8 cellular contexts compared by ENCODE assay signal in the genomic region with DNA sequence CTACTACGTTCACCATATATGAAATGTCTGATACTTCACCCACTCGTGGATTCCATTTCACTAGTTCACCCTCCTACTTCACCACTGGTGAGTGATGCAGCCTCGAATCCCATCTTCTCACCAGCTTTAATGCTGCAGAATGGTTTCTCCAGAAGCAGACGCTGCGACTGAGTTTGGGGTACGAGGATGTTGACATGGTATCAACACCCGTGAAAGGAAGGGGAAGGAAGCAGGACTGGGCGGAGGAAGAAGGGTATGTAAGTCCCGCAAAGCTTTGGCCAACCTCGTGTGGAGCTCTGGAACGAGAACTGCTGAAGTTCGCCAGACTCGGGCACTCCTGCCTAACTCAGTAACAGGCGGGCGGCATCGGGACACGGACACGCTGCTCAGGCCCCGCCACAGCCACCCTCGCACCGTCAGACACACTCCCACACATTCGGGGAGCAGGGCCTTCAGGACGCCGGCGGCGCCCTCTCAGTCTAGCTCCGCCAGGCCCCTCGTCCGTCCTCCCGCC. TPM values are rescaled to one million over a fixed set of nuclear protein-coding genes. Genes with fewer than 3 reads are reported as not detected.
A peak's percentile ranks its signal among the peaks of the same experiment; 100 is the strongest.
DNase-seq lines count a peak whose midpoint lies in the region; ATAC-seq and TF ChIP-seq lines count a peak whose summit lies in the region.

No MANE protein-coding gene starts in this region.

- 1% methylated on average over 29 to 30 of the region's 30 CpGs for WGBS in lung, 2 donors

- H3K4me3 Mint-ChIP-seq in T-cell: peak overlapping the region; percentile 81 to 90 (median 85)
- H3K4me3 Mint-ChIP-seq in dendritic cell treated with granulocyte-macrophage colony-stimulating factor and Interleukin-4, amounts not matched to agents 40 ng/mL and 50 ng/mL, for 4 days: peak overlapping the region; percentile 90
- peak overlapping the region; percentile 98 for H3K4me3 Mint-ChIP-seq in stimulated activated naive CD8-positive, alpha-beta T cell treated with anti-CD3 and anti-CD28 coated beads, Interleukin-15, Interleukin-2, amounts not matched to agents 100 ng/mL and 50 ng/mL, for 24 hours

- no peak for TF ChIP-seq CTCF in lung (IDR thresholded peaks at IDR 0.05; ENCODE audit: control extremely low read depth, extremely low read depth)

- POLR2A ChIA-PET in T-cell (lab: Charles Lee): interaction anchor here in 1 of 2 donors (1.4 kb wide), 1 partner anchor 94 kb away, joined by 3 read pairs; no protein-coding TSS in a partner anchor

- intact Hi-C loops in dendritic cell treated with granulocyte-macrophage colony-stimulating factor and Interleukin-4, amounts not matched to agents 40 ng/mL and 50 ng/mL, for 4 days (cut with micrococcal nuclease): loop anchor here (1.0 to 2.0 kb wide), 2 partner anchors 133 to 177 kb away; a partner anchor contains a TSS

- H3K27me3 Mint-ChIP-seq in T-cell: no peaks in the 10 kb centered on the region
- H3K27me3 Mint-ChIP-seq in dendritic cell treated with granulocyte-macrophage colony-stimulating factor and Interleukin-4, amounts not matched to agents 40 ng/mL and 50 ng/mL, for 4 days: no peaks in the 10 kb centered on the region
- H3K27me3 Mint-ChIP-seq in stimulated activated naive CD8-positive, alpha-beta T cell treated with anti-CD3 and anti-CD28 coated beads, Interleukin-15, Interleukin-2, amounts not matched to agents 100 ng/mL and 50 ng/mL, for 24 hours: no peaks in the 10 kb centered on the region

- no peaks in the 10 kb centered on the region for H3K27me3 ChIP-seq in lung (ENCODE audit: control insufficient read depth, insufficient read depth)

- H3K4me1 Mint-ChIP-seq in T-cell: peaks cover 31 to 60% (median 51%) of the 10 kb centered on the region in 3 donors
- H3K4me1 Mint-ChIP-seq in dendritic cell treated with granulocyte-macrophage colony-stimulating factor and Interleukin-4, amounts not matched to agents 40 ng/mL and 50 ng/mL, for 4 days (ENCODE audit: low read depth): peaks cover 47% of the 10 kb centered on the region
- peaks cover 48% of the 10 kb centered on the region for H3K4me1 Mint-ChIP-seq in stimulated activated naive CD8-positive, alpha-beta T cell treated with anti-CD3 and anti-CD28 coated beads, Interleukin-15, Interleukin-2, amounts not matched to agents 100 ng/mL and 50 ng/mL, for 24 hours (ENCODE audit: low read depth)

- CTCF ChIA-PET in T-cell (lab: Charles Lee): no interaction called here

- H3K27ac Mint-ChIP-seq in T-cell: peak overlapping the region; percentile 68 to 78
- H3K27ac Mint-ChIP-seq in dendritic cell treated with granulocyte-macrophage colony-stimulating factor and Interleukin-4, amounts not matched to agents 40 ng/mL and 50 ng/mL, for 4 days: peak overlapping the region; percentile 98
- peak overlapping the region; percentile 94 for H3K27ac Mint-ChIP-seq in stimulated activated naive CD8-positive, alpha-beta T cell treated with anti-CD3 and anti-CD28 coated beads, Interleukin-15, Interleukin-2, amounts not matched to agents 100 ng/mL and 50 ng/mL, for 24 hours

- peak overlapping the region; percentile 86 to 90 for H3K27ac ChIP-seq in lung (ENCODE audit: low read depth in 1 of 2, low read length in 1 of 2)

- peak; percentile 37 for ATAC-seq in GM19455 (IDR thresholded peaks at IDR 0.05; ENCODE audit: unreplicated experiment)
- ATAC-seq in HG03469 (IDR thresholded peaks at IDR 0.05; ENCODE audit: unreplicated experiment): peak; percentile 9
- peak; percentile 1 to 7 (median 3) for ATAC-seq in T-cell (replicated peaks in 1 of 4)
- ATAC-seq in lung (ENCODE audit: insufficient read depth, low FRiP score): peak; percentile 3

- H3K36me3 ChIP-seq in lung (ENCODE audit: control insufficient read depth in 2 of 2, insufficient read depth in 2 of 2, low read length in 2 of 2): peaks cover 0 to under 1% of the 10 kb centered on the region in 2 donors

- peaks cover 8% of the 10 kb centered on the region for H3K36me3 Mint-ChIP-seq in T-cell
- H3K36me3 Mint-ChIP-seq in dendritic cell treated with granulocyte-macrophage colony-stimulating factor and Interleukin-4, amounts not matched to agents 40 ng/mL and 50 ng/mL, for 4 days (ENCODE audit: low read depth): peaks cover 67% of the 10 kb centered on the region
- H3K36me3 Mint-ChIP-seq in stimulated activated naive CD8-positive, alpha-beta T cell treated with anti-CD3 and anti-CD28 coated beads, Interleukin-15, Interleukin-2, amounts not matched to agents 100 ng/mL and 50 ng/mL, for 24 hours (ENCODE audit: low read depth): peaks cover 35% of the 10 kb centered on the region

- peak; percentile 50 for DNase-seq in D341Med (ENCODE audit: low spot score)
- DNase-seq in T-cell: peak in 9 of 34 experiments; percentile 1 to 28 (median 8)
- no peak for DNase-seq in lung (ENCODE audit: low spot score)
- no peak for DNase-seq in DMS153 treated with DMSO at 0.1 percent for 48 hours (lab: John Stamatoyannopoulos, UW; ENCODE audit: unreplicated experiment)

- no peaks in the 10 kb centered on the region for H3K9me3 Mint-ChIP-seq in T-cell
- no peaks in the 10 kb centered on the region for H3K9me3 Mint-ChIP-seq in dendritic cell treated with granulocyte-macrophage colony-stimulating factor and Interleukin-4, amounts not matched to agents 40 ng/mL and 50 ng/mL, for 4 days
- no peaks in the 10 kb centered on the region for H3K9me3 Mint-ChIP-seq in stimulated activated naive CD8-positive, alpha-beta T cell treated with anti-CD3 and anti-CD28 coated beads, Interleukin-15, Interleukin-2, amounts not matched to agents 100 ng/mL and 50 ng/mL, for 24 hours

- H3K4me1 ChIP-seq in lung (ENCODE audit: control insufficient read depth in 2 of 2, insufficient read depth in 2 of 2, low read length in 2 of 2): peaks cover 8 to 27% of the 10 kb centered on the region in 2 donors

- H3K4me3 ChIP-seq in lung: peak overlapping the region; percentile 76

- H3K9me3 ChIP-seq in lung (ENCODE audit: control insufficient read depth in 2 of 2, insufficient read depth in 1 of 2, low read length in 1 of 2): no peaks in the 10 kb centered on the region

RNA-seq across cellular contexts. Expression of a gene that starts 0.8 kb away (rescaled TPM):
- total RNA-seq in T-cell: 100 to 1,000 TPM; 113 to 132 (median 128) TPM
- 10 to 100 TPM; 32.6 to 71.4 TPM for total RNA-seq in lung
- polyA plus RNA-seq in lung: 10 to 100 TPM; 15.5 to 24.8 TPM
